Comparison of ENCODE assay signal across 8 cellular contexts in genomic region chr11:66855574-66856495, GRCh38. TPM values are rescaled to one million over a fixed set of nuclear protein-coding genes. Genes with fewer than 3 reads are reported as not detected.
DNase-seq lines count a peak whose midpoint lies in the region; ATAC-seq and TF ChIP-seq lines count a peak whose summit lies in the region.

No MANE protein-coding gene starts in this region.

- peak overlapping the region; percentile 65 for H3K9ac ChIP-seq in iPS-18a (ENCODE audit: low read length)

- peak; percentile 72 for ATAC-seq in HG02763 (IDR thresholded peaks at IDR 0.05; ENCODE audit: unreplicated experiment)
- ATAC-seq in gastrocnemius medialis = peak; percentile 87 to 88

- TF ChIP-seq CTCF in GM13977 (IDR thresholded peaks at IDR 0.05; ENCODE audit: extremely low read depth, insufficient read depth, missing control alignments) (no peak), brain microvascular endothelial cell (IDR thresholded peaks at IDR 0.05; ENCODE audit: low read depth, low read length, missing control alignments) (no peak), gastrocnemius medialis (IDR thresholded peaks at IDR 0.05 in 4 of 5, conservative IDR thresholded peaks at IDR 0.05 in 1 of 5) (no peak)

- H3K27me3 Mint-ChIP-seq in T-helper 1 cell treated with Interleukin-12 subunit alpha and Interleukin-12 subunit beta and Interleukin-4 antibody, amounts not matched to agents 30 μg/mL and 1 μg/mL, for 36 hours (ENCODE audit: low read depth) = no peaks in the 10 kb centered on the region

- intact Hi-C loops in gastrocnemius medialis (cut with DNase I; ENCODE audit: low total_unique reads) = loop anchor here (1.0 kb wide), 3 partner anchors 13 to 102 kb away; partner anchors contain the start of genes PC and RCE1

- peak; percentile 62 to 75 for TF ChIP-seq POLR2A in gastrocnemius medialis (IDR thresholded peaks at IDR 0.05)

- H3K36me3 ChIP-seq in brain microvascular endothelial cell (replicated peaks) = peaks cover 20% of the 10 kb centered on the region
- no peaks in the 10 kb centered on the region for H3K36me3 ChIP-seq in iPS-18a (ENCODE audit: control insufficient read depth, low read depth, low read length)
- H3K36me3 ChIP-seq in gastrocnemius medialis = no peaks in the 10 kb centered on the region

- H3K27ac Mint-ChIP-seq in T-helper 1 cell treated with Interleukin-12 subunit alpha and Interleukin-12 subunit beta and Interleukin-4 antibody, amounts not matched to agents 30 μg/mL and 1 μg/mL, for 36 hours = peak overlapping the region; percentile 75

- H3K4me3 ChIP-seq in brain microvascular endothelial cell (ENCODE audit: low read depth, low read length) (peak overlapping the region; percentile 72), iPS-18a (ENCODE audit: low read length) (peak overlapping the region; percentile 66), gastrocnemius medialis (peak overlapping the region; percentile 59 to 96 (median 78))

- H3K4me3 Mint-ChIP-seq in T-helper 1 cell treated with Interleukin-12 subunit alpha and Interleukin-12 subunit beta and Interleukin-4 antibody, amounts not matched to agents 30 μg/mL and 1 μg/mL, for 36 hours = peak overlapping the region; percentile 71

- no peaks in the 10 kb centered on the region for H3K9me3 ChIP-seq in iPS-18a (ENCODE audit: control insufficient read depth, low read depth, low read length)
- no peaks in the 10 kb centered on the region for H3K9me3 ChIP-seq in gastrocnemius medialis

- H3K4me1 ChIP-seq in iPS-18a (ENCODE audit: control insufficient read depth, low read depth, low read length) (peaks cover 5% of the 10 kb centered on the region), gastrocnemius medialis (peaks cover 8 to 9% of the 10 kb centered on the region in 2 donors)

- in situ Hi-C loops in GM13977 (cut with MboI; ENCODE audit: low pct_unique_long_range_greater_than_20kb, low sequenced_read_pairs, unreplicated experiment) (no loop called here), brain microvascular endothelial cell (cut with HindIII; ENCODE audit: low pct_ligation_motif_present, low sequenced_read_pairs) (no loop called here), gastrocnemius medialis (cut with MboI; ENCODE audit: low sequenced_read_pairs in 4 of 4) (no loop called here)

- peak overlapping the region; percentile 84 for H3K27ac ChIP-seq in brain microvascular endothelial cell
- H3K27ac ChIP-seq in iPS-18a (ENCODE audit: low read length) = peak overlapping the region; percentile 2
- H3K27ac ChIP-seq in gastrocnemius medialis = peak overlapping the region; percentile 82 to 97 (median 88)

- H3K27me3 ChIP-seq in brain microvascular endothelial cell (replicated peaks) (no peaks in the 10 kb centered on the region), iPS-18a (ENCODE audit: control insufficient read depth, insufficient read depth, low read length) (no peaks in the 10 kb centered on the region), gastrocnemius medialis (no peaks in the 10 kb centered on the region)

- DNase-seq in GM13977 (ENCODE audit: low spot score) (peak; percentile 100), NCI-H1694 (lab: John Stamatoyannopoulos, UW) (peak; percentile 67), brain microvascular endothelial cell (peak; percentile 76), gastrocnemius medialis (peak; percentile 90 to 94), HK-2 (ENCODE audit: unreplicated experiment) (no peak)

- H3K4me1 Mint-ChIP-seq in T-helper 1 cell treated with Interleukin-12 subunit alpha and Interleukin-12 subunit beta and Interleukin-4 antibody, amounts not matched to agents 30 μg/mL and 1 μg/mL, for 36 hours (ENCODE audit: low read depth) = peaks cover 18% of the 10 kb centered on the region

- no peaks in the 10 kb centered on the region for H3K36me3 Mint-ChIP-seq in T-helper 1 cell treated with Interleukin-12 subunit alpha and Interleukin-12 subunit beta and Interleukin-4 antibody, amounts not matched to agents 30 μg/mL and 1 μg/mL, for 36 hours (ENCODE audit: low read depth)

- H3K9me3 Mint-ChIP-seq in T-helper 1 cell treated with Interleukin-12 subunit alpha and Interleukin-12 subunit beta and Interleukin-4 antibody, amounts not matched to agents 30 μg/mL and 1 μg/mL, for 36 hours = no peaks in the 10 kb centered on the region

RNA-seq across cellular contexts. Expression of gene LRFN4, which starts 1.0 kb away (rescaled TPM):
- 10 to 100 TPM in 2 of 4 donors, 1 to 10 TPM in 2; 8.6 to 12.1 (median 10.1) TPM for total RNA-seq in gastrocnemius medialis

RNA-seq across cellular contexts. Expression of gene RCE1, which starts 12.6 kb away (rescaled TPM):
- total RNA-seq in gastrocnemius medialis = 10 to 100 TPM in 1 of 4 donors, 1 to 10 TPM in 3; 6.6 to 11.8 (median 8.3) TPM

Comparison
In these comparisons a context has a peak if more than half of its experiments do, and no peak if none do; other contexts are left out.
1. H3K27ac ChIP-seq: peak in every context shown above with its lines; median percentile 88 in gastrocnemius medialis; 84 in brain microvascular endothelial cell; 2 in iPS-18a.